8 cellular contexts compared by ENCODE assay signal in the genomic region with DNA sequence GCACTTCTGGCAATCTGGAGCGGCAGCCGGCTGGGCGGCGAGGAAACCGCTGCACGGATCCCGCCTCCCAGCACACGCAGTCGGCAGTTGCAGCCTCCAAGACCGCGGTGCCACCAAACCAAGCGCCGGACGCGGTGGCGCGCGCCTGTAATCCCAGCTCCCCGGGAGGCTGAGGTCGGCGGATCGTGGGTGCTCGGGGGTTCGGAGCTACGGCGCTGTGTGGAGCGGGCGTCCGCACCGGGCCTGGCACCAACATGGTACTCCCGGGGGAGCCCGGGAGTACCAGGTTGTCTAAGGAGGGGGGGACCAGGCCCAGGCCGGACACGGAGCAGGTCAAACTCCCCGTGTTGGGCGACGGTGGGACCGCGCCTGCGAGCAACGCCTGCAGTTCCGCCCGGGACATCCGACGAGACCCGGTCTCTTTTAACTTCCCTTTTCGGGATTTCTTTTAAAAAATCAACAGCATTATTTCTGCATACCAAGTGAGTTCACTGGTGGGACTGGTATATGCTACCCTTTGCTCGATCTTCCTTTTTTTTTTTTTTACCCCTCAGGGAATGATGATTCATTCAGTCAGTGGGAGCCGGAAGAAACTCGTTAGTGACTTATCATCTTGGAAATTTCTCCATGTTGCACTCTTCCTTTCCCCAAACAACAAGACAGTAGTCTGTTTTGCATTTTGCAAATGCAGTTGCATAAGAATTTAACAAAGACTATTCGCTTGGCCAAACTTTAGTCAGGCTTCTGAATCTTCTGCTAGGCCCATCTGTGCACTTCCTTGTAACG. TPM values are rescaled to one million over a fixed set of nuclear protein-coding genes. Genes with fewer than 3 reads are reported as not detected.
DNase-seq lines count a peak whose midpoint lies in the region; ATAC-seq and TF ChIP-seq lines count a peak whose summit lies in the region.

No MANE protein-coding gene starts in this region.

- POLR2A ChIA-PET in RWPE1 (lab: Yijun Ruan, JAX; ENCODE audit: low non-redundant PET) = no interaction called here
- POLR2A ChIA-PET in naive thymus-derived CD8-positive, alpha-beta T cell (lab: Charles Lee) = interaction anchor here (0.6 to 2.1 kb wide), 4 partner anchors 24 to 488 kb away, joined by 3 to 9 read pairs (median 4); no protein-coding TSS in a partner anchor

- ATAC-seq in naive thymus-derived CD8-positive, alpha-beta T cell = peak; percentile 7 to 21
- ATAC-seq in HG02763 (IDR thresholded peaks at IDR 0.05; ENCODE audit: unreplicated experiment) = no peak

- H3K4me1 Mint-ChIP-seq in naive thymus-derived CD8-positive, alpha-beta T cell = peaks cover 24 to 45% (median 33%) of the 10 kb centered on the region in 4 donors

- peaks cover 2 to 7% (median 4%) of the 10 kb centered on the region in 3 donors for H3K36me3 Mint-ChIP-seq in naive thymus-derived CD8-positive, alpha-beta T cell

- H3K9me3 Mint-ChIP-seq in naive thymus-derived CD8-positive, alpha-beta T cell = peaks cover 0 to 7% (median 2%) of the 10 kb centered on the region in 9 donors

- peak overlapping the region; percentile 68 to 84 (median 81) for H3K4me3 Mint-ChIP-seq in naive thymus-derived CD8-positive, alpha-beta T cell

- CTCF ChIA-PET in RWPE1 (lab: Yijun Ruan, JAX) = interaction anchor here (0.6 to 0.8 kb wide), 2 partner anchors 29 to 121 kb away, joined by 3 to 6 read pairs; no protein-coding TSS in a partner anchor

- H3K27ac ChIP-seq in RWPE1 = no peak overlapping the region

- no peak overlapping the region for H3K27ac Mint-ChIP-seq in naive thymus-derived CD8-positive, alpha-beta T cell

- no peak for TF ChIP-seq CTCF in RWPE1 (conservative IDR thresholded peaks at IDR 0.05; ENCODE audit: low read depth)

- H3K27me3 Mint-ChIP-seq in naive thymus-derived CD8-positive, alpha-beta T cell = peaks cover 10 to 41% (median 33%) of the 10 kb centered on the region in 5 donors

- peak; percentile 87 for DNase-seq in EL
- DNase-seq in RWPE1 (ENCODE audit: low spot score) = peak; percentile 54
- DNase-seq in dermis blood vessel endothelial cell = peak; percentile 40
- DNase-seq in naive thymus-derived CD8-positive, alpha-beta T cell = peak in 4 of 10 donors; percentile 16 to 35 (median 31)
- no peak for DNase-seq in KG1 (lab: John Stamatoyannopoulos, UW)
- no peak for DNase-seq in NCI-H510A (lab: John Stamatoyannopoulos, UW)
- no peak for DNase-seq in HuH-7 (ENCODE audit: low spot score)

RNA-seq across cellular contexts. Expression of a gene that starts 27.6 kb away (rescaled TPM):
- 0.17 and 0.28 TPM in 2 replicates for total RNA-seq in dermis blood vessel endothelial cell
- total RNA-seq in naive thymus-derived CD8-positive, alpha-beta T cell = under 1 TPM; 0.49 to 0.63 TPM
- polyA plus RNA-seq in naive thymus-derived CD8-positive, alpha-beta T cell = under 1 TPM in 2 of 3 donors, not detected in 1; 0.05 to 0.36 TPM

RNA-seq across cellular contexts. Expression of a gene that starts 53.8 kb away (rescaled TPM):
- 72.9 and 83.0 TPM in 2 replicates for total RNA-seq in dermis blood vessel endothelial cell
- 10 to 100 TPM; 79.8 to 80.4 TPM for total RNA-seq in naive thymus-derived CD8-positive, alpha-beta T cell
- 10 to 100 TPM; 37.5 to 71.3 (median 44.2) TPM for polyA plus RNA-seq in naive thymus-derived CD8-positive, alpha-beta T cell

Comparison
In these comparisons a context has a peak if more than half of its experiments do, and no peak if none do; other contexts are left out.
1. DNase-seq: peak in EL (single experiment), RWPE1 (single experiment) and dermis blood vessel endothelial cell (single experiment); none in KG1 (single experiment), NCI-H510A (single experiment) and HuH-7 (single experiment).